ENCODE assay signal across 11 cellular contexts in genomic region chrX:1463581-1464281, GRCh38. TPM values are rescaled to one million over a fixed set of nuclear protein-coding genes. Genes with fewer than 3 reads are reported as not detected.
DNase-seq lines count a peak whose midpoint lies in the region; ATAC-seq and TF ChIP-seq lines count a peak whose summit lies in the region.
"Had no signal": no experiment of that assay in that cellular context is flagged by ENCODE, and none has a peak within 500 bp of the region (broad histone marks: within the 10 kb centered on the region; RNA-seq: fewer than 3 reads in every experiment).

No MANE protein-coding gene starts in this region.

- TF ChIP-seq POLR2A in Peyer's patch (IDR thresholded peaks at IDR 0.05) = no peak
- TF ChIP-seq POLR2A in adrenal gland (IDR thresholded peaks at IDR 0.05) = no peak

- H3K27me3 Mint-ChIP-seq in CD8-positive, alpha-beta T cell (ENCODE audit: low read depth) = no peaks in the 10 kb centered on the region

- peak overlapping the region; percentile 30 for H3K4me3 ChIP-seq in CD8-positive, alpha-beta T cell (ENCODE audit: low read depth, low read length)
- H3K4me3 ChIP-seq in Peyer's patch = no peak overlapping the region
- no peak overlapping the region for H3K4me3 ChIP-seq in adrenal gland
- H3K4me3 ChIP-seq in psoas muscle = no peak overlapping the region

- WGBS in adrenal gland, 4 donors = 71 to 89% (median 78%) methylated on average over 12 to 15 of the region's 15 CpGs
- WGBS in psoas muscle, 3 donors = 64 to 70% (median 68%) methylated on average over 13 to 15 of the region's 15 CpGs

- H3K4me1 Mint-ChIP-seq in CD8-positive, alpha-beta T cell (ENCODE audit: low read depth) = peaks cover 64% of the 10 kb centered on the region

- H3K4me1 ChIP-seq in CD8-positive, alpha-beta T cell (ENCODE audit: insufficient read depth, low read length) = peaks cover 62% of the 10 kb centered on the region
- peaks cover 0 to 17% (median 10%) of the 10 kb centered on the region in 4 donors for H3K4me1 ChIP-seq in Peyer's patch
- H3K4me1 ChIP-seq in adrenal gland (replicated peaks in 1 of 2) = no peaks in the 10 kb centered on the region
- H3K4me1 ChIP-seq in psoas muscle = no peaks in the 10 kb centered on the region

- H3K4me3 Mint-ChIP-seq in CD8-positive, alpha-beta T cell = peak overlapping the region; percentile 38

- H3K27ac ChIP-seq in CD8-positive, alpha-beta T cell (ENCODE audit: low read depth, low read length) = peak overlapping the region; percentile 63
- H3K27ac ChIP-seq in Peyer's patch (peak overlapping the region in 2 of 4 donors; percentile 31 to 66), adrenal gland (peak overlapping the region in 3 of 5 donors; percentile 4 to 59 (median 25)), psoas muscle (peak overlapping the region; percentile 60)

- CTCF ChIA-PET in CD8-positive, alpha-beta T cell (lab: Charles Lee) = no interaction called here

- POLR2A ChIA-PET in CD8-positive, alpha-beta T cell (lab: Charles Lee) = no interaction called here

- no peaks in the 10 kb centered on the region for H3K9me3 ChIP-seq in CD8-positive, alpha-beta T cell (ENCODE audit: low read length)
- H3K9me3 ChIP-seq in Peyer's patch = no peaks in the 10 kb centered on the region
- H3K9me3 ChIP-seq in adrenal gland (replicated peaks in 1 of 3) = no peaks in the 10 kb centered on the region
- no peaks in the 10 kb centered on the region for H3K9me3 ChIP-seq in psoas muscle

- intact Hi-C loops in CD8-positive, alpha-beta T cell (cut with DNase I, micrococcal nuclease) = loop anchor here (1.0 to 2.0 kb wide), 4 partner anchors 8 to 73 kb away; partner anchors contain the start of gene P2RY8 (in 2 of the 2)
- intact Hi-C loops in adrenal gland (cut with DNase I) = no loop called here
- intact Hi-C loops in psoas muscle (cut with DNase I) = loop anchor here in 1 of 2 donors (10.0 kb wide), 1 partner anchor 111 kb away; no protein-coding TSS in a partner anchor

- H3K27me3 ChIP-seq in CD8-positive, alpha-beta T cell (ENCODE audit: insufficient read depth, low read length) = no peaks in the 10 kb centered on the region
- no peaks in the 10 kb centered on the region for H3K27me3 ChIP-seq in Peyer's patch
- peaks cover 4% of the 10 kb centered on the region for H3K27me3 ChIP-seq in adrenal gland
- H3K27me3 ChIP-seq in psoas muscle (ENCODE audit: insufficient read depth in 3 of 3, low read length in 2 of 3) = peaks cover 0 to 38% (median 4%) of the 10 kb centered on the region in 3 donors

- no peaks in the 10 kb centered on the region for H3K9me3 Mint-ChIP-seq in CD8-positive, alpha-beta T cell

- peaks cover 19% of the 10 kb centered on the region for H3K36me3 ChIP-seq in CD8-positive, alpha-beta T cell (ENCODE audit: insufficient read depth, low read length)
- H3K36me3 ChIP-seq in Peyer's patch (no peaks in the 10 kb centered on the region), adrenal gland (replicated peaks in 1 of 2) (no peaks in the 10 kb centered on the region), psoas muscle (ENCODE audit: insufficient read depth in 1 of 2, low read depth in 1 of 2) (no peaks in the 10 kb centered on the region)

- peak in 4 of 7 experiments; percentile 6 to 45 (median 16) for DNase-seq in CD8-positive, alpha-beta T cell
- peak in 2 of 3 donors; percentile 14 to 39 for DNase-seq in Peyer's patch
- DNase-seq in adrenal gland = peak in 4 of 7 donors; percentile 1 to 27 (median 7)
- no peak for DNase-seq in psoas muscle
- no peak for DNase-seq in NCI-H345 (lab: John Stamatoyannopoulos, UW)
- DNase-seq in UCSD-AML1 (lab: John Stamatoyannopoulos, UW; ENCODE audit: unreplicated experiment) = no peak
- DNase-seq in NCI-H2029 treated with DMSO at 0.1 percent for 48 hours (lab: John Stamatoyannopoulos, UW) = no peak
- DNase-seq: cerebellar nuclear complex, H7, NCI-H2081 had no signal

- no peak for TF ChIP-seq CTCF in CD8-positive, alpha-beta T cell (IDR thresholded peaks at IDR 0.05)
- TF ChIP-seq CTCF in Peyer's patch (IDR thresholded peaks at IDR 0.05) (no peak), adrenal gland (IDR thresholded peaks at IDR 0.05) (no peak), psoas muscle (IDR thresholded peaks at IDR 0.05) (no peak)

- H3K36me3 Mint-ChIP-seq in CD8-positive, alpha-beta T cell = peaks cover 35% of the 10 kb centered on the region

- ATAC-seq in CD8-positive, alpha-beta T cell = no peak
- ATAC-seq in psoas muscle = no peak
- ATAC-seq in HG03025 (IDR thresholded peaks at IDR 0.05; ENCODE audit: low FRiP score, unreplicated experiment) = no peak

- H3K27ac Mint-ChIP-seq in CD8-positive, alpha-beta T cell = peak overlapping the region; percentile 95

RNA-seq across cellular contexts. Expression of gene ASMTL, which starts 11.0 kb away (rescaled TPM):
- total RNA-seq in CD8-positive, alpha-beta T cell = 10 to 100 TPM; 55.4 to 66.8 TPM
- 10 to 100 TPM in 3 of 4 donors, 1 to 10 TPM in 1; 9.5 to 23.9 (median 15.1) TPM for total RNA-seq in Peyer's patch
- total RNA-seq in adrenal gland = 10 to 100 TPM; 24.5 to 35.5 (median 31.1) TPM
- polyA plus RNA-seq in adrenal gland = 10 to 100 TPM; 15.9 to 31.3 (median 29.1) TPM
- 10 to 100 TPM in 3 of 4 donors, 1 to 10 TPM in 1; 9.4 to 18.2 (median 11.9) TPM for total RNA-seq in psoas muscle
- polyA plus RNA-seq in psoas muscle = 1 to 10 TPM; 6.6 to 9.8 (median 7.5) TPM

Comparison
In these comparisons a context has a peak if more than half of its experiments do, and no peak if none do; other contexts are left out.
1. DNase-seq: peak in CD8-positive, alpha-beta T cell (4 of 7), Peyer's patch (2 of 3) and adrenal gland (4 of 7); none in psoas muscle (0 of 2), NCI-H345 (single experiment), UCSD-AML1 (single experiment) and NCI-H2029 treated with DMSO at 0.1 percent for 48 hours (single experiment).
2. intact Hi-C loops: an anchor here in CD8-positive, alpha-beta T cell (1.0 to 2.0 kb wide); none called in adrenal gland.